ENCODE assay signal across 1 cellular context in the genomic region with DNA sequence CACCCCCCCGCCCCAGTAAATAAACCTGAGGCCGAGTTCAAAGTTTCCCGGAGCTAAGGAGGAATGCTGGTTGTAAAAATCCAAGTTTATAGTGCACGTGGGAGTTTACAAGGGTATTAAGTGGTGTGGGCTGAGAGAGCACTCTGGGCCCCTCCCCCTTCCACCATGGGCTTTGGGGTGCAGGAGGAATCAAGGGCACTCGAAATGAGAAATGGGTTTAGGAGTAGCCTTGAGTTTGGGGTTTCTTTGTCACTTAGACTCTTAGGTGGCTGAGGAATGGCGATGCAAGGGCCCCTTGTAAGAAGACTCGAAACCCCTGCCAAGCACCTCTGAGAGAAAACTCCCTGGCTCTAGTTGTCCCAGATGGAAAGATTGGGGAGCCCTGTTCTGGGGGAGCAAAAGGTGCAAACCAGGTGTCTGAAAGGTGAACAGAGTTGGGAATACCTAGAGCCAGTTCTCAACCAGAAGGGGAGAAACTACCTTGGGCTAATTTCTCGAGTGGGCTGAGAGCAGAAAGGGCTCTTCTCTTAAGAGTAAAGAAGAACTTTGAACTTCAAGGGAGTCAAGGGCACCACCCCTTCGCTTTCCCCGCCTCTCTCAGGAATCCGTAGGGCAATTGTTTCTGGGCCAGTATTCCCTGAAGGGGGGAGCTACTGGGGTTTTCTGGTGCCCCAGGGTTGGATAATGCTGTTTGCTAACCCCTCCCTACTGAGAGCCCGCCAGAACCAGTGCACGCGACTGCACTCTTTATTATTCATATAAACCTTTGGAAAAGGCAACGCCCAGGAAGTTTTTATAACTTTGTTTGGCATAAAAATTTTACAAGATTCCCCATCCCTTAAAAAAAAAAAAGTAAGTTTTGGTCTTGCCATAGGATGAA.
A peak's percentile ranks its signal among the peaks of the same experiment; 100 is the strongest.
TF ChIP-seq lines count a peak whose summit lies in the region.

No MANE protein-coding gene starts in this region.

TF ChIP-seq in A549, 52 proteins besides CTCF, POLR2A, EP300 and RAD21:
- TF ChIP-seq MYC (IDR thresholded peaks at IDR 0.05; ENCODE audit: borderline replicate concordance, low read length) = no peak
- no peak for TF ChIP-seq MAFK (IDR thresholded peaks at IDR 0.05; ENCODE audit: partially characterized antibody)
- TF ChIP-seq, protein P1, sequence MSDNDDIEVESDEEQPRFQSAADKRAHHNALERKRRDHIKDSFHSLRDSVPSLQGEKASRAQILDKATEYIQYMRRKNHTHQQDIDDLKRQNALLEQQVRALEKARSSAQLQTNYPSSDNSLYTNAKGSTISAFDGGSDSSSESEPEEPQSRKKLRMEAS (IDR thresholded peaks at IDR 0.05) = no peak
- TF ChIP-seq BHLHE40 (IDR thresholded peaks at IDR 0.05; ENCODE audit: low read depth, low read length) = peak; percentile 27; the same call in 1 of the 2 replicates
- no peak for TF ChIP-seq FOSL2 (IDR thresholded peaks at IDR 0.05)
- TF ChIP-seq FOSL2 (CRISPR knock-in tag; IDR thresholded peaks at IDR 0.05) = no peak
- no peak for TF ChIP-seq CBX2 (IDR thresholded peaks at IDR 0.05; ENCODE audit: borderline replicate concordance, low read depth)
- TF ChIP-seq POLR2AphosphoS2 (conservative IDR thresholded peaks at IDR 0.05; ENCODE audit: low read length) = no peak
- TF ChIP-seq, protein P2, sequence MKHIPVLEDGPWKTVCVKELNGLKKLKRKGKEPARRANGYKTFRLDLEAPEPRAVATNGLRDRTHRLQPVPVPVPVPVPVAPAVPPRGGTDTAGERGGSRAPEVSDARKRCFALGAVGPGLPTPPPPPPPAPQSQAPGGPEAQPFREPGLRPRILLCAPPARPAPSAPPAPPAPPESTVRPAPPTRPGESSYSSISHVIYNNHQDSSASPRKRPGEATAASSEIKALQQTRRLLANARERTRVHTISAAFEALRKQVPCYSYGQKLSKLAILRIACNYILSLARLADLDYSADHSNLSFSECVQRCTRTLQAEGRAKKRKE (CRISPR knock-in tag; IDR thresholded peaks at IDR 0.05; ENCODE audit: low read depth) = no peak
- no peak for TF ChIP-seq RFX5 (IDR thresholded peaks at IDR 0.05)
TF ChIP-seq in A549: peak in this region for 1.
